15 cellular contexts compared by ENCODE assay signal in the genomic region with DNA sequence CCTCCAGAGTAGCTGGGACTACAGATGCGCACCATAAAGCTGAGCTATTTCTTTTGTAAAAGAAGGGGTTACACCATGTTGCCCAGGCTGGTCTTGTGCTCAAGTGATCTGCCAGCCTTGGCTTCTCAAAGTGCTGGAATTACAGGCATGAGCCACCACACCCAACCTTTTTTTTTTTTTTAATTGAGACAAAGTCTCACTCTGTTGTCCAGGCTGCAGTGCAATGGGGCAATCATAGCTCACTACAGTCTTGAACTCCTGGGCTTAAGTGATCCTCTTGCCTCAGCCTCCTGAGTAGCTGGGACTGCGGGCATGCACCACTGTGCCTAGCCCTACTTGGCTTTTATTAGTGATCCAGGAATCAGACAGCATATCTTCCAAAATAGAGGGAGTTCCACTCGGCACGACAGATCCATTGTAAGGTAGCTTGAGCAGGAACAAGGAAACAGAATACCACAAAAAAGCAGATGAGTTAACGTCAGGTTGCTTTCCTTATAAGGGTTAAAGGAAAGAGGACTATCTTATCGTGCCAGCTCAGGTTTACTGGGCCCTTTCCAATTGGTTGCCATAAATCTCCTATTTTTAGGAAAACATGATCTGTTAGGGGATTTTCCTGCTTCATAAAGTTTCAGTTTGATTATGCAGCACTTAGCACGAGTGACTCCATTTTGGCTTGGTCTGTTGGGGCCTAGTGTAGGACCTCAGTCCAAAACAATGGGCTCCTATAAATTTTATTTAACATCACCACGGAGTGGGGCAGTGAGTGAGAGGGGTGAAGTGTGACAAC. TPM values are rescaled to one million over a fixed set of nuclear protein-coding genes. Genes with fewer than 3 reads are reported as not detected.
DNase-seq lines count a peak whose midpoint lies in the region; ATAC-seq and TF ChIP-seq lines count a peak whose summit lies in the region.
"Had no signal": no experiment of that assay in that cellular context is flagged by ENCODE, and none has a peak within 500 bp of the region (broad histone marks: within the 10 kb centered on the region; RNA-seq: fewer than 3 reads in every experiment).

No MANE protein-coding gene starts in this region.

- no peak overlapping the region for H4K8ac ChIP-seq in trophoblast cell (ENCODE audit: low read depth, low read length)

- H2BK12ac ChIP-seq in trophoblast cell (ENCODE audit: low read length) = peak overlapping the region; percentile 27

- H2BK120ac ChIP-seq in trophoblast cell (ENCODE audit: insufficient read depth, low read length, poor library complexity) = peak overlapping the region; percentile 35

- WGBS in trophoblast cell (ENCODE audit: extremely low coverage, insufficient coverage, insufficient read length) = no CpG with 5 or more reads among the region's 8 CpGs

- H3K4me1 Mint-ChIP-seq in activated CD4-positive, alpha-beta T cell treated with anti-CD3 and anti-CD28 coated beads, Interleukin-2, amount 10 ng/mL, durations not matched to agents 24 days and 14 days = peaks cover 13% of the 10 kb centered on the region
- peaks cover 20% of the 10 kb centered on the region for H3K4me1 Mint-ChIP-seq in activated CD4-positive, alpha-beta T cell treated with anti-CD3 and anti-CD28 coated beads, Interleukin-2, amount 10 ng/mL, durations not matched to agents 7 days and 5 days

- H3K9me3 Mint-ChIP-seq in activated CD4-positive, alpha-beta T cell treated with anti-CD3 and anti-CD28 coated beads, Interleukin-2, amount 10 ng/mL, durations not matched to agents 24 days and 14 days = no peaks in the 10 kb centered on the region
- no peaks in the 10 kb centered on the region for H3K9me3 Mint-ChIP-seq in activated CD4-positive, alpha-beta T cell treated with anti-CD3 and anti-CD28 coated beads, Interleukin-2, amount 10 ng/mL, durations not matched to agents 7 days and 5 days
- H3K9me3 Mint-ChIP-seq: CD8-positive, alpha-beta T cell; naive thymus-derived CD8-positive, alpha-beta T cell had no signal

- intact Hi-C loops in activated CD4-positive, alpha-beta T cell treated with anti-CD3 and anti-CD28 coated beads, Interleukin-2, amount 10 ng/mL, durations not matched to agents 24 days and 14 days (cut with micrococcal nuclease) = loop anchor here (1.0 to 5.0 kb wide), 7 partner anchors 89 to 517 kb away; partner anchors contain the start of gene ATF3

- H3K4me3 ChIP-seq in Loucy (ENCODE audit: low read length, poor library complexity, severe bottlenecking) (no peak overlapping the region), trophoblast cell (ENCODE audit: low read depth, low read length) (no peak overlapping the region)
- H3K4me3 ChIP-seq: psoas muscle, stomach, vagina had no signal

- CTCF ChIA-PET in activated CD4-positive, alpha-beta T cell treated with anti-CD3 and anti-CD28 coated beads, Interleukin-2, amount 10 ng/mL, durations not matched to agents 7 days and 5 days (lab: Charles Lee) = interaction anchor here (0.5 to 4.5 kb wide), 35 partner anchors 9 to 508 kb away, joined by 3 to 35 read pairs (median 4); partner anchors contain the start of genes DTL, INTS7, NSL1 and TATDN3

- H3K4me3 Mint-ChIP-seq in activated CD4-positive, alpha-beta T cell treated with anti-CD3 and anti-CD28 coated beads, Interleukin-2, amount 10 ng/mL, durations not matched to agents 24 days and 14 days = no peak overlapping the region
- H3K4me3 Mint-ChIP-seq in activated CD4-positive, alpha-beta T cell treated with anti-CD3 and anti-CD28 coated beads, Interleukin-2, amount 10 ng/mL, durations not matched to agents 7 days and 5 days = no peak overlapping the region
- H3K4me3 Mint-ChIP-seq: activated CD8-positive, alpha-beta memory T cell treated with anti-CD3 and anti-CD28 coated beads, Interleukin-2, amount 10 ng/mL, durations not matched to agents 7 days and 5 days; activated naive CD8-positive, alpha-beta T cell had no signal

- no peak overlapping the region for H3K18ac ChIP-seq in trophoblast cell (ENCODE audit: low read length)

- no peaks in the 10 kb centered on the region for H3K9me2 ChIP-seq in Loucy (replicated peaks; ENCODE audit: low read depth, low read length)

- no peaks in the 10 kb centered on the region for H3K79me2 ChIP-seq in Loucy (ENCODE audit: insufficient read depth, low read length)
- H3K79me2 ChIP-seq in trophoblast cell (ENCODE audit: control insufficient read depth, insufficient read depth, low read length, poor library complexity) = no peaks in the 10 kb centered on the region

- no peak overlapping the region for H3K14ac ChIP-seq in trophoblast cell (ENCODE audit: low read length)

- H2AK5ac ChIP-seq in trophoblast cell (ENCODE audit: low read length) = no peak overlapping the region

- H3K9ac ChIP-seq in Loucy (ENCODE audit: low read depth, low read length, poor library complexity, severe bottlenecking) = no peak overlapping the region
- H3K9ac ChIP-seq in trophoblast cell (ENCODE audit: low read length) = no peak overlapping the region

- no peak overlapping the region for H3K27ac Mint-ChIP-seq in activated CD4-positive, alpha-beta T cell treated with anti-CD3 and anti-CD28 coated beads, Interleukin-2, amount 10 ng/mL, durations not matched to agents 24 days and 14 days
- H3K27ac Mint-ChIP-seq in activated CD4-positive, alpha-beta T cell treated with anti-CD3 and anti-CD28 coated beads, Interleukin-2, amount 10 ng/mL, durations not matched to agents 7 days and 5 days = no peak overlapping the region
- H3K27ac Mint-ChIP-seq: activated CD8-positive, alpha-beta memory T cell treated with anti-CD3 and anti-CD28 coated beads, Interleukin-2, amount 10 ng/mL, durations not matched to agents 7 days and 5 days; activated naive CD8-positive, alpha-beta T cell; CD8-positive, alpha-beta T cell had no signal

- H3K4ac ChIP-seq in trophoblast cell (ENCODE audit: low read depth, low read length) = no peak overlapping the region

- ATAC-seq in esophagus mucosa (peak; percentile 62), GM21786 (IDR thresholded peaks at IDR 0.05; ENCODE audit: unreplicated experiment) (no peak)

- TF ChIP-seq CTCF in Loucy (conservative IDR thresholded peaks at IDR 0.05; ENCODE audit: low read length) = no peak

- H2BK5ac ChIP-seq in trophoblast cell (ENCODE audit: low read depth, low read length, poor library complexity) = no peak overlapping the region

- H3K4me2 ChIP-seq in Loucy (ENCODE audit: low read depth, low read length, poor library complexity, severe bottlenecking) = no peak overlapping the region
- no peak overlapping the region for H3K4me2 ChIP-seq in trophoblast cell (ENCODE audit: low read length)

- no peak overlapping the region for H3K27ac ChIP-seq in trophoblast cell (ENCODE audit: low read depth, low read length)
- H3K27ac ChIP-seq: psoas muscle, stomach, vagina had no signal

- no peak overlapping the region for H4K91ac ChIP-seq in trophoblast cell (ENCODE audit: low read depth, low read length)

- no peaks in the 10 kb centered on the region for H3K36me3 Mint-ChIP-seq in activated CD4-positive, alpha-beta T cell treated with anti-CD3 and anti-CD28 coated beads, Interleukin-2, amount 10 ng/mL, durations not matched to agents 24 days and 14 days (ENCODE audit: low read depth)
- no peaks in the 10 kb centered on the region for H3K36me3 Mint-ChIP-seq in activated CD4-positive, alpha-beta T cell treated with anti-CD3 and anti-CD28 coated beads, Interleukin-2, amount 10 ng/mL, durations not matched to agents 7 days and 5 days (ENCODE audit: low read depth)
- H3K36me3 Mint-ChIP-seq: activated CD8-positive, alpha-beta memory T cell treated with anti-CD3 and anti-CD28 coated beads, Interleukin-2, amount 10 ng/mL, durations not matched to agents 7 days and 5 days; activated naive CD8-positive, alpha-beta T cell; CD8-positive, alpha-beta T cell; naive thymus-derived CD8-positive, alpha-beta T cell had no signal

- peaks cover 4% of the 10 kb centered on the region for H3K79me1 ChIP-seq in trophoblast cell (ENCODE audit: low read length)

- H3F3A ChIP-seq in Loucy (ENCODE audit: low read depth) = no peaks in the 10 kb centered on the region

- peaks cover 26% of the 10 kb centered on the region for H3K27me3 Mint-ChIP-seq in activated CD4-positive, alpha-beta T cell treated with anti-CD3 and anti-CD28 coated beads, Interleukin-2, amount 10 ng/mL, durations not matched to agents 24 days and 14 days
- peaks cover 25% of the 10 kb centered on the region for H3K27me3 Mint-ChIP-seq in activated CD4-positive, alpha-beta T cell treated with anti-CD3 and anti-CD28 coated beads, Interleukin-2, amount 10 ng/mL, durations not matched to agents 7 days and 5 days

- H2AFZ ChIP-seq in Loucy (ENCODE audit: low read length) (0 out of 2 replicates have a peak overlapping the region, but pooled peaks have one; percentile 24), trophoblast cell (ENCODE audit: insufficient read depth, low read length, poor library complexity) (no peak overlapping the region)

- DNase-seq in activated CD4-positive, alpha-beta T cell treated with anti-CD3 and anti-CD28 coated beads, Interleukin-2, amount 10 ng/mL, durations not matched to agents 24 days and 14 days = peak; percentile 62
- no peak for DNase-seq in activated CD4-positive, alpha-beta T cell treated with anti-CD3 and anti-CD28 coated beads, Interleukin-2, amount 10 ng/mL, durations not matched to agents 7 days and 5 days
- DNase-seq in trophoblast cell = peak; percentile 29 to 51
- DNase-seq in activated effector memory CD4-positive, alpha-beta T cell treated with Interleukin-2 at 50 U/mL for 16 hours = no peak
- no peak for DNase-seq in RPMI8226

- H3K4me1 ChIP-seq in Loucy (ENCODE audit: insufficient read depth, low read length, poor library complexity, severe bottlenecking) (no peaks in the 10 kb centered on the region), trophoblast cell (ENCODE audit: control insufficient read depth in 1 of 2, insufficient read depth in 2 of 2, low read length in 2 of 2) (peaks cover 0 to 1% of the 10 kb centered on the region in 2 experiments)

- no peaks in the 10 kb centered on the region for H3K27me3 ChIP-seq in Loucy (ENCODE audit: insufficient read depth, low read length, poor library complexity, severe bottlenecking)
- H3K27me3 ChIP-seq in trophoblast cell (ENCODE audit: insufficient read depth, low read length) = no peaks in the 10 kb centered on the region
- H3K27me3 ChIP-seq: vagina had no signal

- POLR2A ChIA-PET in activated CD4-positive, alpha-beta T cell treated with anti-CD3 and anti-CD28 coated beads, Interleukin-2, amount 10 ng/mL, durations not matched to agents 7 days and 5 days (lab: Charles Lee) = interaction anchor here (0.7 kb wide), 1 partner anchor 141 kb away, joined by 3 read pairs; no protein-coding TSS in a partner anchor

- H3K9me3 ChIP-seq in Loucy (ENCODE audit: insufficient read depth, low read depth, low read length) (no peaks in the 10 kb centered on the region), trophoblast cell (ENCODE audit: insufficient read depth, low read depth, low read length) (peaks cover 4% of the 10 kb centered on the region)
- H3K9me3 ChIP-seq: psoas muscle, stomach, vagina had no signal

- no peaks in the 10 kb centered on the region for H4K20me1 ChIP-seq in Loucy (ENCODE audit: insufficient read depth, low read length, poor library complexity, severe bottlenecking)

- H4K12ac ChIP-seq in trophoblast cell (ENCODE audit: low read depth, low read length) = no peak overlapping the region

- H3K23ac ChIP-seq in trophoblast cell (ENCODE audit: low read length) = no peak overlapping the region

- H3K36me3 ChIP-seq in Loucy (ENCODE audit: insufficient read depth, low read length) = no peaks in the 10 kb centered on the region
- no peaks in the 10 kb centered on the region for H3K36me3 ChIP-seq in trophoblast cell (ENCODE audit: control insufficient read depth in 1 of 2, insufficient read depth in 2 of 2, low read length in 2 of 2)
- H3K36me3 ChIP-seq: stomach, vagina had no signal

RNA-seq across cellular contexts. Expression of gene NENF, which starts 45.2 kb away (rescaled TPM):
- 35.1 and 36.1 TPM in 2 replicates for total RNA-seq in activated CD4-positive, alpha-beta T cell treated with anti-CD3 and anti-CD28 coated beads, Interleukin-2, amount 10 ng/mL, durations not matched to agents 24 days and 14 days
- total RNA-seq in activated CD4-positive, alpha-beta T cell treated with anti-CD3 and anti-CD28 coated beads, Interleukin-2, amount 10 ng/mL, durations not matched to agents 7 days and 5 days = 10 to 100 TPM; 28.3 to 29.3 TPM
- total RNA-seq in esophagus mucosa = 40.9 TPM
- polyA plus RNA-seq in trophoblast cell (2013) = 18.4 and 19.1 TPM in 2 replicates

Comparison
In these comparisons a context has a peak if more than half of its experiments do, and no peak if none do; other contexts are left out.
1. DNase-seq: peak in activated CD4-positive, alpha-beta T cell treated with anti-CD3 and anti-CD28 coated beads, Interleukin-2, amount 10 ng/mL, durations not matched to agents 24 days and 14 days (single experiment) and trophoblast cell (2 of 2); none in activated CD4-positive, alpha-beta T cell treated with anti-CD3 and anti-CD28 coated beads, Interleukin-2, amount 10 ng/mL, durations not matched to agents 7 days and 5 days (single experiment), activated effector memory CD4-positive, alpha-beta T cell treated with Interleukin-2 at 50 U/mL for 16 hours (single experiment) and RPMI8226 (single experiment).